ENCODE assay signal across 1 cellular context in the genomic region with DNA sequence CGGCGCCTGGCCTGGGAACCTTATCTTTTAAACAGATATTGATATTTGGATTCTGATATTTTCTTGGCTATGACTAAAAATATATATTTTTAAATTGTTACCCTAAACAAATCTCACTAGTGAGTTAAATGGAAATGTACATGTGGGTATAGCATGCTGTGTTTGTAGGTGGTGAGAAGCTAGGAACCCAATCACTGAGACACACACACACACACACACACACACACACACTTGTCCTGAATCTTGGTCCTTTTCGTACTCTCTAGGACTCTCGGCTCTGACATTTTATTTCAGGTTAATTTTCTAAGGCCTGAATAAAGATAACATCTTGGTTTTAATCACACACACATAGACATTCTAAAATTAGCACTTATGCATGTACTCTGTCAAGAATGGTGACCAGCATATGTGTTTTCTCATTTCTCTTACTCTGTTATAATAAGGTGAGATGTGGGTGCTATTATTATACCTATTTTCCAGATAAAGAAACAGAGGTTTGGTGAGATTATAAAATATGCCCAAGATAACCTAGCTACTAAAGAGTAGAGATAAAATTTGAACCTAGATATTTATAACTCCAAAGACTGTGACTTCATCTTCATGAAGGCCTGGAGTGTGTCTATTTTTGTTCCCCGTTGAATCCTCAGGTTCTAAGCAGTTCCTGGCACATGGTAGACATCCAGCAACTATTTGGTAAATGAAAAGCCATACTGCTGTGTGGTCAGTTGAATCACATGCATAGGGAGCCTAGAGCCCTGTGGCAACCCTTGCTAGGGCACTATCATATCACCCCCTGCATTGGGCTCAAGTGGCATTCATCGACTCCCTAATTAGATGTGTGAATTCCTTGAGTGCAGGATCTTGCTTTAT.
TF ChIP-seq lines count a peak whose summit lies in the region.

No MANE protein-coding gene starts in this region.

TF ChIP-seq in WTC11, 78 proteins besides CTCF, POLR2A, EP300 and RAD21 (continued from another document):
- TF ChIP-seq, protein P1, sequence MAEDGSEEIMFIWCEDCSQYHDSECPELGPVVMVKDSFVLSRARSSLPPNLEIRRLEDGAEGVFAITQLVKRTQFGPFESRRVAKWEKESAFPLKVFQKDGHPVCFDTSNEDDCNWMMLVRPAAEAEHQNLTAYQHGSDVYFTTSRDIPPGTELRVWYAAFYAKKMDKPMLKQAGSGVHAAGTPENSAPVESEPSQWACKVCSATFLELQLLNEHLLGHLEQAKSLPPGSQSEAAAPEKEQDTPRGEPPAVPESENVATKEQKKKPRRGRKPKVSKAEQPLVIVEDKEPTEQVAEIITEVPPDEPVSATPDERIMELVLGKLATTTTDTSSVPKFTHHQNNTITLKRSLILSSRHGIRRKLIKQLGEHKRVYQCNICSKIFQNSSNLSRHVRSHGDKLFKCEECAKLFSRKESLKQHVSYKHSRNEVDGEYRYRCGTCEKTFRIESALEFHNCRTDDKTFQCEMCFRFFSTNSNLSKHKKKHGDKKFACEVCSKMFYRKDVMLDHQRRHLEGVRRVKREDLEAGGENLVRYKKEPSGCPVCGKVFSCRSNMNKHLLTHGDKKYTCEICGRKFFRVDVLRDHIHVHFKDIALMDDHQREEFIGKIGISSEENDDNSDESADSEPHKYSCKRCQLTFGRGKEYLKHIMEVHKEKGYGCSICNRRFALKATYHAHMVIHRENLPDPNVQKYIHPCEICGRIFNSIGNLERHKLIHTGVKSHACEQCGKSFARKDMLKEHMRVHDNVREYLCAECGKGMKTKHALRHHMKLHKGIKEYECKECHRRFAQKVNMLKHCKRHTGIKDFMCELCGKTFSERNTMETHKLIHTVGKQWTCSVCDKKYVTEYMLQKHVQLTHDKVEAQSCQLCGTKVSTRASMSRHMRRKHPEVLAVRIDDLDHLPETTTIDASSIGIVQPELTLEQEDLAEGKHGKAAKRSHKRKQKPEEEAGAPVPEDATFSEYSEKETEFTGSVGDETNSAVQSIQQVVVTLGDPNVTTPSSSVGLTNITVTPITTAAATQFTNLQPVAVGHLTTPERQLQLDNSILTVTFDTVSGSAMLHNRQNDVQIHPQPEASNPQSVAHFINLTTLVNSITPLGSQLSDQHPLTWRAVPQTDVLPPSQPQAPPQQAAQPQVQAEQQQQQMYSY (CRISPR knock-in tag; IDR thresholded peaks at IDR 0.05) = no peak
- TF ChIP-seq SMAD3 (CRISPR knock-in tag; IDR thresholded peaks at IDR 0.05; ENCODE audit: borderline replicate concordance) = no peak
- TF ChIP-seq, protein P2, sequence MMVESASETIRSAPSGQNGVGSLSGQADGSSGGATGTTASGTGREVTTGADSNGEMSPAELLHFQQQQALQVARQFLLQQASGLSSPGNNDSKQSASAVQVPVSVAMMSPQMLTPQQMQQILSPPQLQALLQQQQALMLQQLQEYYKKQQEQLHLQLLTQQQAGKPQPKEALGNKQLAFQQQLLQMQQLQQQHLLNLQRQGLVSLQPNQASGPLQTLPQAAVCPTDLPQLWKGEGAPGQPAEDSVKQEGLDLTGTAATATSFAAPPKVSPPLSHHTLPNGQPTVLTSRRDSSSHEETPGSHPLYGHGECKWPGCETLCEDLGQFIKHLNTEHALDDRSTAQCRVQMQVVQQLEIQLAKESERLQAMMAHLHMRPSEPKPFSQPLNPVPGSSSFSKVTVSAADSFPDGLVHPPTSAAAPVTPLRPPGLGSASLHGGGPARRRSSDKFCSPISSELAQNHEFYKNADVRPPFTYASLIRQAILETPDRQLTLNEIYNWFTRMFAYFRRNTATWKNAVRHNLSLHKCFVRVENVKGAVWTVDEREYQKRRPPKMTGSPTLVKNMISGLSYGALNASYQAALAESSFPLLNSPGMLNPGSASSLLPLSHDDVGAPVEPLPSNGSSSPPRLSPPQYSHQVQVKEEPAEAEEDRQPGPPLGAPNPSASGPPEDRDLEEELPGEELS (CRISPR knock-in tag; IDR thresholded peaks at IDR 0.05) = no peak
- no peak for TF ChIP-seq MXD4 (CRISPR knock-in tag; IDR thresholded peaks at IDR 0.05; ENCODE audit: borderline replicate concordance)
- no peak for TF ChIP-seq SP1 (CRISPR knock-in tag; conservative IDR thresholded peaks at IDR 0.05)
- TF ChIP-seq ZNF416 (CRISPR knock-in tag; IDR thresholded peaks at IDR 0.05) = no peak
- TF ChIP-seq, protein P3, sequence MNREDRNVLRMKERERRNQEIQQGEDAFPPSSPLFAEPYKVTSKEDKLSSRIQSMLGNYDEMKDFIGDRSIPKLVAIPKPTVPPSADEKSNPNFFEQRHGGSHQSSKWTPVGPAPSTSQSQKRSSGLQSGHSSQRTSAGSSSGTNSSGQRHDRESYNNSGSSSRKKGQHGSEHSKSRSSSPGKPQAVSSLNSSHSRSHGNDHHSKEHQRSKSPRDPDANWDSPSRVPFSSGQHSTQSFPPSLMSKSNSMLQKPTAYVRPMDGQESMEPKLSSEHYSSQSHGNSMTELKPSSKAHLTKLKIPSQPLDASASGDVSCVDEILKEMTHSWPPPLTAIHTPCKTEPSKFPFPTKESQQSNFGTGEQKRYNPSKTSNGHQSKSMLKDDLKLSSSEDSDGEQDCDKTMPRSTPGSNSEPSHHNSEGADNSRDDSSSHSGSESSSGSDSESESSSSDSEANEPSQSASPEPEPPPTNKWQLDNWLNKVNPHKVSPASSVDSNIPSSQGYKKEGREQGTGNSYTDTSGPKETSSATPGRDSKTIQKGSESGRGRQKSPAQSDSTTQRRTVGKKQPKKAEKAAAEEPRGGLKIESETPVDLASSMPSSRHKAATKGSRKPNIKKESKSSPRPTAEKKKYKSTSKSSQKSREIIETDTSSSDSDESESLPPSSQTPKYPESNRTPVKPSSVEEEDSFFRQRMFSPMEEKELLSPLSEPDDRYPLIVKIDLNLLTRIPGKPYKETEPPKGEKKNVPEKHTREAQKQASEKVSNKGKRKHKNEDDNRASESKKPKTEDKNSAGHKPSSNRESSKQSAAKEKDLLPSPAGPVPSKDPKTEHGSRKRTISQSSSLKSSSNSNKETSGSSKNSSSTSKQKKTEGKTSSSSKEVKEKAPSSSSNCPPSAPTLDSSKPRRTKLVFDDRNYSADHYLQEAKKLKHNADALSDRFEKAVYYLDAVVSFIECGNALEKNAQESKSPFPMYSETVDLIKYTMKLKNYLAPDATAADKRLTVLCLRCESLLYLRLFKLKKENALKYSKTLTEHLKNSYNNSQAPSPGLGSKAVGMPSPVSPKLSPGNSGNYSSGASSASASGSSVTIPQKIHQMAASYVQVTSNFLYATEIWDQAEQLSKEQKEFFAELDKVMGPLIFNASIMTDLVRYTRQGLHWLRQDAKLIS (CRISPR knock-in tag; IDR thresholded peaks at IDR 0.05; ENCODE audit: borderline replicate concordance) = no peak
- TF ChIP-seq NFYB (CRISPR knock-in tag; conservative IDR thresholded peaks at IDR 0.05; ENCODE audit: low read depth) = no peak
TF ChIP-seq in WTC11: peak in this region for 0.
